ENCODE assay signal across 16 cellular contexts in genomic region chr5:140566665-140567064, GRCh38. TPM values are rescaled to one million over a fixed set of nuclear protein-coding genes. Genes with fewer than 3 reads are reported as not detected.
DNase-seq lines count a peak whose midpoint lies in the region; ATAC-seq and TF ChIP-seq lines count a peak whose summit lies in the region.
"Had no signal": no experiment of that assay in that cellular context is flagged by ENCODE, and none has a peak within 500 bp of the region (broad histone marks: within the 10 kb centered on the region; RNA-seq: fewer than 3 reads in every experiment).

No MANE protein-coding gene starts in this region.

- no TSS peak for BruUV-seq in Caco-2 (replicated peaks; lab: Mats Ljungman, UMichigan)

- H3K4me1 ChIP-seq in CD4-positive, CD25-positive, alpha-beta regulatory T cell (ENCODE audit: control insufficient read depth, insufficient read depth, low read length, poor library complexity, severe bottlenecking), result peaks cover 38% of the 10 kb centered on the region
- H3K4me1 ChIP-seq in Caco-2, result peaks cover 7% of the 10 kb centered on the region; the same call in 1 of the 2 replicates

- TF ChIP-seq CTCF in Caco-2 (IDR thresholded peaks at IDR 0.05; ENCODE audit: insufficient read depth in 1 of 2, low read depth in 1 of 2, low read length in 1 of 2, severe bottlenecking in 1 of 2, unreplicated experiment in 1 of 2), result no peak

- no peak for DNase-seq in CD4-positive, CD25-positive, alpha-beta regulatory T cell
- no peak for DNase-seq in Caco-2
- no peak for DNase-seq in activated naive CD8-positive, alpha-beta T cell treated with anti-CD3 and anti-CD28 coated beads for 36 hours
- DNase-seq in natural killer cell treated with Interleukin-12 subunit alpha and Interleukin-12 subunit beta and Interleukin-15 and Interleukin-18, amount 100 ng/mL, for 72 hours (ENCODE audit: low spot score), result no peak
- no peak for DNase-seq in AML-193 (lab: John Stamatoyannopoulos, UW)
- no peak for DNase-seq in GM03348 (ENCODE audit: low spot score)
- DNase-seq: left ventricle myocardium superior, NCI-H187 treated with DMSO at 0.1 percent for 48 hours, NCI-H524, OCI-M1, retina had no signal

- H3K27ac Mint-ChIP-seq in CD4-positive, CD25-positive, alpha-beta regulatory T cell, result peak overlapping the region in 1 of 3 donors; percentile 76
- no peak overlapping the region for H3K27ac Mint-ChIP-seq in Caco-2 (ENCODE audit: unreplicated experiment)
- H3K27ac Mint-ChIP-seq in activated naive CD8-positive, alpha-beta T cell treated with anti-CD3 and anti-CD28 coated beads for 36 hours, result peak overlapping the region; percentile 43
- H3K27ac Mint-ChIP-seq in natural killer cell treated with Interleukin-12 subunit alpha and Interleukin-12 subunit beta and Interleukin-15 and Interleukin-18, amount 100 ng/mL, for 72 hours, result peak overlapping the region in 1 of 2 donors; percentile 71

- POLR2A ChIA-PET in Caco-2 (lab: Charles Lee), result no interaction called here

- H3K27ac ChIP-seq in CD4-positive, CD25-positive, alpha-beta regulatory T cell (ENCODE audit: insufficient read depth, low read length, poor library complexity, severe bottlenecking), result no peak overlapping the region
- H3K27ac ChIP-seq: C4-2B had no signal

- peaks cover 0 to 78% (median 50%) of the 10 kb centered on the region in 4 donors for H3K4me1 Mint-ChIP-seq in CD4-positive, CD25-positive, alpha-beta regulatory T cell
- H3K4me1 Mint-ChIP-seq in Caco-2 (ENCODE audit: low read depth, unreplicated experiment), result peaks cover 6% of the 10 kb centered on the region
- H3K4me1 Mint-ChIP-seq in activated naive CD8-positive, alpha-beta T cell treated with anti-CD3 and anti-CD28 coated beads for 36 hours, result peaks cover 46% of the 10 kb centered on the region
- peaks cover 50 to 53% of the 10 kb centered on the region in 2 donors for H3K4me1 Mint-ChIP-seq in natural killer cell treated with Interleukin-12 subunit alpha and Interleukin-12 subunit beta and Interleukin-15 and Interleukin-18, amount 100 ng/mL, for 72 hours (ENCODE audit: low read depth in 2 of 2)

- no peak for ATAC-seq in CD4-positive, CD25-positive, alpha-beta regulatory T cell (ENCODE audit: low read depth in 2 of 2)
- ATAC-seq in natural killer cell treated with Interleukin-12 subunit alpha and Interleukin-12 subunit beta and Interleukin-15 and Interleukin-18, amount 100 ng/mL, for 72 hours, result no peak
- no peak for ATAC-seq in HG02973 (IDR thresholded peaks at IDR 0.05; ENCODE audit: unreplicated experiment)
- ATAC-seq: left ventricle myocardium superior had no signal

- no peaks in the 10 kb centered on the region for H3K9me3 ChIP-seq in CD4-positive, CD25-positive, alpha-beta regulatory T cell (ENCODE audit: control insufficient read depth in 2 of 2, low read length in 2 of 2)
- H3K9me3 ChIP-seq in Caco-2, result no peaks in the 10 kb centered on the region

- peaks cover 0 to 3% (median 0%) of the 10 kb centered on the region in 7 donors for H3K9me3 Mint-ChIP-seq in CD4-positive, CD25-positive, alpha-beta regulatory T cell
- no peaks in the 10 kb centered on the region for H3K9me3 Mint-ChIP-seq in Caco-2 (ENCODE audit: unreplicated experiment)
- no peaks in the 10 kb centered on the region for H3K9me3 Mint-ChIP-seq in activated naive CD8-positive, alpha-beta T cell treated with anti-CD3 and anti-CD28 coated beads for 36 hours
- H3K9me3 Mint-ChIP-seq in natural killer cell treated with Interleukin-12 subunit alpha and Interleukin-12 subunit beta and Interleukin-15 and Interleukin-18, amount 100 ng/mL, for 72 hours, result no peaks in the 10 kb centered on the region

- H3K27me3 Mint-ChIP-seq in CD4-positive, CD25-positive, alpha-beta regulatory T cell, result no peaks in the 10 kb centered on the region
- no peaks in the 10 kb centered on the region for H3K27me3 Mint-ChIP-seq in Caco-2 (ENCODE audit: insufficient read depth, unreplicated experiment)
- no peaks in the 10 kb centered on the region for H3K27me3 Mint-ChIP-seq in activated naive CD8-positive, alpha-beta T cell treated with anti-CD3 and anti-CD28 coated beads for 36 hours
- H3K27me3 Mint-ChIP-seq in natural killer cell treated with Interleukin-12 subunit alpha and Interleukin-12 subunit beta and Interleukin-15 and Interleukin-18, amount 100 ng/mL, for 72 hours, result no peaks in the 10 kb centered on the region

- peaks cover 35% of the 10 kb centered on the region for H3K36me3 Mint-ChIP-seq in CD4-positive, CD25-positive, alpha-beta regulatory T cell
- H3K36me3 Mint-ChIP-seq in Caco-2 (ENCODE audit: insufficient read depth, unreplicated experiment), result peaks cover 50% of the 10 kb centered on the region
- H3K36me3 Mint-ChIP-seq in activated naive CD8-positive, alpha-beta T cell treated with anti-CD3 and anti-CD28 coated beads for 36 hours, result peaks cover 28% of the 10 kb centered on the region
- peaks cover 5% of the 10 kb centered on the region for H3K36me3 Mint-ChIP-seq in natural killer cell treated with Interleukin-12 subunit alpha and Interleukin-12 subunit beta and Interleukin-15 and Interleukin-18, amount 100 ng/mL, for 72 hours

- H3K4me3 Mint-ChIP-seq in CD4-positive, CD25-positive, alpha-beta regulatory T cell, result peak overlapping the region in 3 of 4 donors; percentile 24 to 86 (median 67)
- peak overlapping the region; percentile 48 for H3K4me3 Mint-ChIP-seq in Caco-2 (ENCODE audit: unreplicated experiment)
- no peak overlapping the region for H3K4me3 Mint-ChIP-seq in activated naive CD8-positive, alpha-beta T cell treated with anti-CD3 and anti-CD28 coated beads for 36 hours
- peak overlapping the region; percentile 20 for H3K4me3 Mint-ChIP-seq in natural killer cell treated with Interleukin-12 subunit alpha and Interleukin-12 subunit beta and Interleukin-15 and Interleukin-18, amount 100 ng/mL, for 72 hours

- H3K36me3 ChIP-seq in CD4-positive, CD25-positive, alpha-beta regulatory T cell (ENCODE audit: control insufficient read depth, insufficient read depth, low read length), result peaks cover 26% of the 10 kb centered on the region
- H3K36me3 ChIP-seq in Caco-2 (ENCODE audit: control insufficient read depth, insufficient read depth, low read length), result no peaks in the 10 kb centered on the region

- intact Hi-C loops in Caco-2 (cut with micrococcal nuclease; ENCODE audit: unreplicated experiment), result no loop called here

- H3K27me3 ChIP-seq in CD4-positive, CD25-positive, alpha-beta regulatory T cell (ENCODE audit: control insufficient read depth, insufficient read depth, low read length), result no peaks in the 10 kb centered on the region
- no peaks in the 10 kb centered on the region for H3K27me3 ChIP-seq in Caco-2 (replicated peaks; ENCODE audit: control insufficient read depth, insufficient read depth, low read length)

- no peak overlapping the region for H3K4me3 ChIP-seq in CD4-positive, CD25-positive, alpha-beta regulatory T cell (ENCODE audit: low read depth, low read length)
- H3K4me3 ChIP-seq in Caco-2 (ENCODE audit: low read depth, low read length), result no peak overlapping the region

- CTCF ChIA-PET in Caco-2 (lab: Charles Lee), result no interaction called here

RNA-seq across cellular contexts. Expression of gene SLC35A4, which starts 2.0 kb away (rescaled TPM):
- total RNA-seq in CD4-positive, CD25-positive, alpha-beta regulatory T cell, result 35.0 TPM
- polyA plus RNA-seq in CD4-positive, CD25-positive, alpha-beta regulatory T cell, result 10 to 100 TPM; 69.3 to 89.5 (median 78.0) TPM
- 79.5 and 91.3 TPM in 2 replicates for total RNA-seq in Caco-2 (2022)
- 100 to 1,000 TPM in 1 of 2 experiments, 10 to 100 TPM in 1; 97.4 to 100 TPM for total RNA-seq in activated naive CD8-positive, alpha-beta T cell treated with anti-CD3 and anti-CD28 coated beads for 36 hours
- total RNA-seq in natural killer cell treated with Interleukin-12 subunit alpha and Interleukin-12 subunit beta and Interleukin-15 and Interleukin-18, amount 100 ng/mL, for 72 hours, result 10 to 100 TPM; 73.8 to 97.3 TPM

RNA-seq across cellular contexts. Expression of gene APBB3, which starts 2.3 kb away (rescaled TPM):
- total RNA-seq in CD4-positive, CD25-positive, alpha-beta regulatory T cell, result 50.8 TPM
- 1 to 10 TPM; 3.4 to 5.2 (median 4.0) TPM for polyA plus RNA-seq in CD4-positive, CD25-positive, alpha-beta regulatory T cell
- 23.4 and 25.1 TPM in 2 replicates for total RNA-seq in Caco-2 (2022)
- 10 to 100 TPM; 17.5 to 17.8 TPM for total RNA-seq in activated naive CD8-positive, alpha-beta T cell treated with anti-CD3 and anti-CD28 coated beads for 36 hours
- total RNA-seq in natural killer cell treated with Interleukin-12 subunit alpha and Interleukin-12 subunit beta and Interleukin-15 and Interleukin-18, amount 100 ng/mL, for 72 hours, result 10 to 100 TPM; 12.8 to 25.8 TPM

RNA-seq across cellular contexts. Expression of gene SRA1, which starts 9.4 kb away (rescaled TPM):
- total RNA-seq in CD4-positive, CD25-positive, alpha-beta regulatory T cell, result 38.9 TPM
- 10 to 100 TPM; 36.6 to 44.3 (median 38.4) TPM for polyA plus RNA-seq in CD4-positive, CD25-positive, alpha-beta regulatory T cell
- total RNA-seq in Caco-2 (2022), result 44.0 and 50.3 TPM in 2 replicates
- total RNA-seq in activated naive CD8-positive, alpha-beta T cell treated with anti-CD3 and anti-CD28 coated beads for 36 hours, result 10 to 100 TPM; 54.6 to 60.6 TPM
- total RNA-seq in natural killer cell treated with Interleukin-12 subunit alpha and Interleukin-12 subunit beta and Interleukin-15 and Interleukin-18, amount 100 ng/mL, for 72 hours, result 10 to 100 TPM; 61.4 to 64.7 TPM

RNA-seq across cellular contexts. Expression of gene EIF4EBP3, which starts 19.2 kb away (rescaled TPM):
- total RNA-seq in CD4-positive, CD25-positive, alpha-beta regulatory T cell, result 11.8 TPM
- 10 to 100 TPM; 28.4 to 44.7 (median 40.5) TPM for polyA plus RNA-seq in CD4-positive, CD25-positive, alpha-beta regulatory T cell
- total RNA-seq in Caco-2 (2022), result 7.6 and 8.0 TPM in 2 replicates
- 10 to 100 TPM; 13.9 to 15.5 TPM for total RNA-seq in activated naive CD8-positive, alpha-beta T cell treated with anti-CD3 and anti-CD28 coated beads for 36 hours
- total RNA-seq in natural killer cell treated with Interleukin-12 subunit alpha and Interleukin-12 subunit beta and Interleukin-15 and Interleukin-18, amount 100 ng/mL, for 72 hours, result 1 to 10 TPM; 7.0 to 8.6 TPM
- total RNA-seq: cerebellum, frontal cortex, myocyte had no signal
